In genomic region chr21:29074007-29074376, GRCh38 we compare ENCODE assay signal across 6 cellular contexts. TPM values are rescaled to one million over a fixed set of nuclear protein-coding genes. Genes with fewer than 3 reads are reported as not detected.
DNase-seq lines count a peak whose midpoint lies in the region; ATAC-seq and TF ChIP-seq lines count a peak whose summit lies in the region.

No MANE protein-coding gene starts in this region.

- peaks cover 7% of the 10 kb centered on the region for H3K36me3 ChIP-seq in effector memory CD4-positive, alpha-beta T cell (ENCODE audit: control insufficient read depth, insufficient read depth, low read length)
- peaks cover 0 to 12% of the 10 kb centered on the region in 2 donors for H3K36me3 ChIP-seq in gastrocnemius medialis

- no peaks in the 10 kb centered on the region for H3K27me3 ChIP-seq in effector memory CD4-positive, alpha-beta T cell (replicated peaks; ENCODE audit: control insufficient read depth, insufficient read depth, low read length, poor library complexity, severe bottlenecking)
- no peaks in the 10 kb centered on the region for H3K27me3 ChIP-seq in gastrocnemius medialis

- H3K27ac ChIP-seq in effector memory CD4-positive, alpha-beta T cell (ENCODE audit: insufficient read depth, low read length, poor library complexity, severe bottlenecking), result peak overlapping the region; percentile 89
- H3K27ac ChIP-seq in gastrocnemius medialis, result peak overlapping the region; percentile 94 to 99 (median 98)

- intact Hi-C loops in gastrocnemius medialis (cut with DNase I; ENCODE audit: low total_unique reads), result loop anchor here (5.0 kb wide), 2 partner anchors 73 to 223 kb away; partner anchors contain the start of gene BACH1

- H3K4me3 ChIP-seq in effector memory CD4-positive, alpha-beta T cell (ENCODE audit: insufficient read depth, low read depth, low read length, poor library complexity, severe bottlenecking), result peak overlapping the region; percentile 90
- H3K4me3 ChIP-seq in gastrocnemius medialis, result peak overlapping the region; percentile 63 to 100 (median 100)

- TF ChIP-seq CTCF in gastrocnemius medialis (IDR thresholded peaks at IDR 0.05 in 4 of 5, conservative IDR thresholded peaks at IDR 0.05 in 1 of 5), result no peak

- H3K9me3 ChIP-seq in effector memory CD4-positive, alpha-beta T cell (ENCODE audit: control insufficient read depth, low read length), result no peaks in the 10 kb centered on the region
- H3K9me3 ChIP-seq in gastrocnemius medialis, result no peaks in the 10 kb centered on the region

- ATAC-seq in GM18868 (IDR thresholded peaks at IDR 0.05; ENCODE audit: unreplicated experiment) (peak; percentile 17), HG03342 (IDR thresholded peaks at IDR 0.05; ENCODE audit: unreplicated experiment) (peak; percentile 10), gastrocnemius medialis (peak; percentile 63 to 64)

- in situ Hi-C loops in gastrocnemius medialis (cut with MboI; ENCODE audit: low sequenced_read_pairs in 4 of 4), result no loop called here

- TF ChIP-seq POLR2A in gastrocnemius medialis (IDR thresholded peaks at IDR 0.05), result no peak

- DNase-seq in effector memory CD4-positive, alpha-beta T cell, result no peak
- DNase-seq in gastrocnemius medialis, result no peak
- DNase-seq in DMS 273 (lab: John Stamatoyannopoulos, UW; ENCODE audit: unreplicated experiment), result no peak
- no peak for DNase-seq in NCI-H2171 (lab: John Stamatoyannopoulos, UW)

- H3K4me1 ChIP-seq in effector memory CD4-positive, alpha-beta T cell (ENCODE audit: control insufficient read depth, insufficient read depth, low read length, poor library complexity, severe bottlenecking), result peaks cover 26% of the 10 kb centered on the region
- peaks cover 27 to 29% of the 10 kb centered on the region in 2 donors for H3K4me1 ChIP-seq in gastrocnemius medialis

RNA-seq across cellular contexts. Expression of gene CCT8, which starts 0.5 kb away (rescaled TPM):
- total RNA-seq in gastrocnemius medialis, result 100 to 1,000 TPM in 2 of 4 donors, 10 to 100 TPM in 2; 91.8 to 119 (median 99.1) TPM

RNA-seq across cellular contexts. Expression of gene USP16, which starts 49.5 kb away (rescaled TPM):
- total RNA-seq in gastrocnemius medialis, result 10 to 100 TPM; 25.0 to 37.2 (median 32.1) TPM

RNA-seq across cellular contexts. Expression of gene RWDD2B, which starts 54.8 kb away (rescaled TPM):
- 10 to 100 TPM; 16.8 to 29.6 (median 26.4) TPM for total RNA-seq in gastrocnemius medialis

RNA-seq across cellular contexts. Expression of gene MAP3K7CL, which starts 56.5 kb away (rescaled TPM):
- 10 to 100 TPM in 2 of 4 donors, 1 to 10 TPM in 1, not detected in 1; 4.3 to 17.4 (median 15.5) TPM for total RNA-seq in gastrocnemius medialis

Comparison
In these comparisons a context has a peak if more than half of its experiments do, and no peak if none do; other contexts are left out.
1. ATAC-seq: peak in every context shown above with its lines; median percentile 64 in gastrocnemius medialis; 17 in GM18868; 10 in HG03342.